1 cellular context compared by ENCODE assay signal in genomic region chr12:69354561-69355187, GRCh38.
TF ChIP-seq lines count a peak whose summit lies in the region.

No MANE protein-coding gene starts in this region.

TF ChIP-seq in HepG2, 621 proteins besides CTCF, POLR2A, EP300 and RAD21 (continued from another document and continues in another):
- TF ChIP-seq ZXDC (CRISPR knock-in tag; IDR thresholded peaks at IDR 0.05) (no peak), EZH2 (conservative IDR thresholded peaks at IDR 0.05; ENCODE audit: low read depth, low read length) (no peak), ATF1 (CRISPR knock-in tag; IDR thresholded peaks at IDR 0.05) (no peak), NFYC (CRISPR knock-in tag; IDR thresholded peaks at IDR 0.05) (peak; percentile 10), ZBTB42 (CRISPR knock-in tag; IDR thresholded peaks at IDR 0.05) (no peak), FLYWCH1 (CRISPR knock-in tag; IDR thresholded peaks at IDR 0.05) (no peak), ZNF276 (CRISPR knock-in tag; IDR thresholded peaks at IDR 0.05; ENCODE audit: low read depth) (no peak), ZNF121 (CRISPR knock-in tag; IDR thresholded peaks at IDR 0.05) (no peak), PHF20 (CRISPR knock-in tag; IDR thresholded peaks at IDR 0.05) (no peak), NFE2 (CRISPR knock-in tag; IDR thresholded peaks at IDR 0.05) (no peak), RNF219 (CRISPR knock-in tag; IDR thresholded peaks at IDR 0.05) (no peak), MBNL3 (CRISPR knock-in tag; conservative IDR thresholded peaks at IDR 0.05) (no peak), MIER3 (CRISPR knock-in tag; IDR thresholded peaks at IDR 0.05; ENCODE audit: borderline replicate concordance) (0 out of 2 replicates have a peak, but pooled peaks have one; percentile 73), ZNF777 (CRISPR knock-in tag; IDR thresholded peaks at IDR 0.05) (peak; percentile 65), ZNF605 (CRISPR knock-in tag; IDR thresholded peaks at IDR 0.05) (peak; percentile 76; the same call in 1 of the 2 replicates), SOX5 (CRISPR knock-in tag; IDR thresholded peaks at IDR 0.05; ENCODE audit: borderline replicate concordance) (peak; percentile 71; the same call in 1 of the 2 replicates), XBP1 (CRISPR knock-in tag; IDR thresholded peaks at IDR 0.05) (no peak), KDM1A (CRISPR knock-in tag; IDR thresholded peaks at IDR 0.05) (0 out of 2 replicates have a peak, but pooled peaks have one; percentile 44), ATF6 (CRISPR knock-in tag; conservative IDR thresholded peaks at IDR 0.05) (0 out of 2 replicates have a peak, but pooled peaks have one; percentile 72), JUN (CRISPR knock-in tag; IDR thresholded peaks at IDR 0.05) (peak; percentile 67; the same call in 1 of the 2 replicates), PATZ1 (CRISPR knock-in tag; IDR thresholded peaks at IDR 0.05) (no peak), ZBTB46 (CRISPR knock-in tag; IDR thresholded peaks at IDR 0.05; ENCODE audit: borderline replicate concordance) (no peak), CHD4 (IDR thresholded peaks at IDR 0.05; ENCODE audit: borderline replicate concordance, low read length) (no peak), TFDP1 (CRISPR knock-in tag; IDR thresholded peaks at IDR 0.05; ENCODE audit: borderline replicate concordance) (peak; percentile 66; the same call in 1 of the 2 replicates), SIX4 (CRISPR knock-in tag; IDR thresholded peaks at IDR 0.05) (no peak; the same call in 1 of the 2 replicates), HIVEP1 (CRISPR knock-in tag; IDR thresholded peaks at IDR 0.05) (no peak), NFRKB (IDR thresholded peaks at IDR 0.05) (no peak), ZIK1 (CRISPR knock-in tag; IDR thresholded peaks at IDR 0.05; ENCODE audit: borderline replicate concordance, low read depth) (no peak), MYPOP (CRISPR knock-in tag; IDR thresholded peaks at IDR 0.05) (no peak), ZNF232 (CRISPR knock-in tag; IDR thresholded peaks at IDR 0.05; ENCODE audit: borderline replicate concordance) (peak; percentile 60; the same call in 1 of the 2 replicates), ZNF781 (CRISPR knock-in tag; IDR thresholded peaks at IDR 0.05; ENCODE audit: borderline replicate concordance, not compliant biosample characterization) (peak; percentile 64), FOXK2 (IDR thresholded peaks at IDR 0.05) (no peak), HNRNPL (IDR thresholded peaks at IDR 0.05; ENCODE audit: low read depth, low read length) (no peak), STAG1 (CRISPR knock-in tag; IDR thresholded peaks at IDR 0.05) (no peak), SRSF4 (IDR thresholded peaks at IDR 0.05; ENCODE audit: low read depth, low read length, poor library complexity, severe bottlenecking) (no peak), ZBTB34 (CRISPR knock-in tag; IDR thresholded peaks at IDR 0.05) (0 out of 2 replicates have a peak, but pooled peaks have one; percentile 68), FOXJ3 (CRISPR knock-in tag; IDR thresholded peaks at IDR 0.05; ENCODE audit: borderline replicate concordance) (peak; percentile 66; the same call in 1 of the 2 replicates), CCDC6 (CRISPR knock-in tag; IDR thresholded peaks at IDR 0.05) (peak; percentile 86), TEF (CRISPR knock-in tag; IDR thresholded peaks at IDR 0.05) (peak; percentile 46; the same call in 1 of the 2 replicates), FOXO4 (CRISPR knock-in tag; conservative IDR thresholded peaks at IDR 0.05) (no peak), ZNF672 (CRISPR knock-in tag; IDR thresholded peaks at IDR 0.05) (no peak)
